ENCODE assay signal across 36 cellular contexts in genomic region chr3:8369638-8370037, GRCh38.
DNase-seq lines count a peak whose midpoint lies in the region; ATAC-seq, FAIRE-seq and TF ChIP-seq lines count a peak whose summit lies in the region.
"Had no signal": no experiment of that assay in that cellular context is flagged by ENCODE, and none has a peak within 500 bp of the region (broad histone marks: within the 10 kb centered on the region; RNA-seq: fewer than 3 reads in every experiment).

No MANE protein-coding gene starts in this region.

- DNase-seq in OCI-M1 (lab: John Stamatoyannopoulos, UW) (peak; percentile 48), K562 (ENCODE audit: extremely low read depth in 1 of 4, low spot score in 3 of 4) (no peak), MCF 10A (ENCODE audit: unreplicated experiment) (no peak), tibial nerve (ENCODE audit: low spot score in 2 of 2) (no peak), AG08396 (ENCODE audit: low spot score) (no peak)
- DNase-seq in central memory CD8-positive, alpha-beta T cell (ENCODE audit: low spot score in 2 of 2): no peak
- no peak for DNase-seq in effector memory CD8-positive, alpha-beta T cell
- DNase-seq: 8988T; ACHN; AML-193; BE2C; C1 segment of cervical spinal cord; Caco-2; Calu3; CD4-positive, alpha-beta memory T cell; CD4-positive, alpha-beta T cell; CD4-positive, CD25-positive, alpha-beta regulatory T cell; CD8-positive, alpha-beta memory T cell; CD8-positive, alpha-beta T cell; COR-L47; DMS 273 treated with DMSO at 0.1 percent for 48 hours; DMS153; DMS53; DMS79; DMS79 treated with DMSO at 0.1 percent for 48 hours; DND-41; EL had no signal

- FAIRE-seq in K562 (lab: Jason Lieb, UNC): no peak
- FAIRE-seq: A204.1, A549, D721Med had no signal

- H4K20me1 ChIP-seq in BLaER1 (no peaks in the 10 kb centered on the region), K562 (replicated peaks; ENCODE audit: control insufficient read depth, insufficient read depth, low read length) (no peaks in the 10 kb centered on the region)
- H4K20me1 ChIP-seq: BLaER1 treated with 17β-estradiol and CSF1 and Interleukin-3, amounts not matched to agents 10 nM and 100 nM had no signal

- BruUV-seq in K562 (replicated peaks; lab: Mats Ljungman, UMichigan) (no TSS peak), MCF 10A (replicated peaks; lab: Mats Ljungman, UMichigan) (no TSS peak)

- CTCF ChIA-PET in K562 (lab: Yijun Ruan, JAX; ENCODE audit: low intra/inter-chr PET ratio) (no interaction called here), MCF 10A (lab: Yijun Ruan, JAX) (no interaction called here)

- TF ChIP-seq EP300 in K562 (IDR thresholded peaks at IDR 0.05; ENCODE audit: low read length) (no peak), tibial nerve (IDR thresholded peaks at IDR 0.05) (no peak)

- POLR2A ChIA-PET in K562 (lab: Yijun Ruan, JAX) (no interaction called here), MCF 10A (lab: Yijun Ruan, JAX) (no interaction called here)

- H3K27ac ChIP-seq in BLaER1 (peak overlapping the region; percentile 99), K562 (ENCODE audit: extremely low read depth, low read depth, low read length) (no peak overlapping the region), tibial nerve (no peak overlapping the region)
- H3K27ac ChIP-seq: 22Rv1, A549, C4-2B had no signal

- no peak for ATAC-seq in K562
- no peak for ATAC-seq in central memory CD8-positive, alpha-beta T cell (replicated peaks; ENCODE audit: extremely low read depth, poor library complexity, severe bottlenecking)
- no peak for ATAC-seq in effector memory CD8-positive, alpha-beta T cell (replicated peaks)
- ATAC-seq: A549; CD8-positive, alpha-beta T cell had no signal

- H2AFZ ChIP-seq in K562 (ENCODE audit: low read depth, low read length): no peak overlapping the region

- no peaks in the 10 kb centered on the region for H3K36me3 Mint-ChIP-seq in central memory CD8-positive, alpha-beta T cell (ENCODE audit: insufficient read depth)
- no peaks in the 10 kb centered on the region for H3K36me3 Mint-ChIP-seq in MCF 10A (ENCODE audit: insufficient read depth, unreplicated experiment)
- H3K36me3 Mint-ChIP-seq in effector memory CD8-positive, alpha-beta T cell (ENCODE audit: insufficient read depth): no peaks in the 10 kb centered on the region
- H3K36me3 Mint-ChIP-seq: CD14-positive monocyte; CD8-positive, alpha-beta T cell had no signal

- intact Hi-C loops in K562 (cut with micrococcal nuclease): no loop called here
- intact Hi-C loops in MCF 10A (cut with micrococcal nuclease): no loop called here

- H3K9me3 Mint-ChIP-seq in central memory CD8-positive, alpha-beta T cell: no peaks in the 10 kb centered on the region
- H3K9me3 Mint-ChIP-seq in MCF 10A (ENCODE audit: unreplicated experiment): no peaks in the 10 kb centered on the region
- no peaks in the 10 kb centered on the region for H3K9me3 Mint-ChIP-seq in effector memory CD8-positive, alpha-beta T cell

- H3K27ac Mint-ChIP-seq in central memory CD8-positive, alpha-beta T cell (ENCODE audit: low read depth): peak overlapping the region; percentile 29
- H3K27ac Mint-ChIP-seq in MCF 10A (ENCODE audit: low read depth, unreplicated experiment): no peak overlapping the region
- H3K27ac Mint-ChIP-seq in effector memory CD8-positive, alpha-beta T cell: no peak overlapping the region
- H3K27ac Mint-ChIP-seq: B cell; CD14-positive monocyte; CD4-positive, alpha-beta memory T cell; CD4-positive, alpha-beta T cell; CD4-positive, CD25-positive, alpha-beta regulatory T cell; CD8-positive, alpha-beta memory T cell; CD8-positive, alpha-beta T cell had no signal

- no peaks in the 10 kb centered on the region for H3K9me1 ChIP-seq in K562 (ENCODE audit: control insufficient read depth, insufficient read depth, low read length)

- H3K27me3 ChIP-seq in BLaER1: no peaks in the 10 kb centered on the region
- H3K27me3 ChIP-seq in K562 (ENCODE audit: control insufficient read depth in 2 of 2, insufficient read depth in 2 of 2, low read length in 2 of 2): no peaks in the 10 kb centered on the region
- H3K27me3 ChIP-seq in tibial nerve: no peaks in the 10 kb centered on the region
- H3K27me3 ChIP-seq: BE2C; BLaER1 treated with 17β-estradiol and CSF1 and Interleukin-3, amounts not matched to agents 10 nM and 100 nM had no signal

- H3K36me3 ChIP-seq in BLaER1 (peaks cover 45% of the 10 kb centered on the region), K562 (ENCODE audit: control insufficient read depth, insufficient read depth, low read length) (no peaks in the 10 kb centered on the region), tibial nerve (no peaks in the 10 kb centered on the region)
- H3K36me3 ChIP-seq: BE2C had no signal

- no peak overlapping the region for H3K4me3 Mint-ChIP-seq in central memory CD8-positive, alpha-beta T cell
- H3K4me3 Mint-ChIP-seq in MCF 10A (ENCODE audit: unreplicated experiment): no peak overlapping the region
- no peak overlapping the region for H3K4me3 Mint-ChIP-seq in effector memory CD8-positive, alpha-beta T cell
- H3K4me3 Mint-ChIP-seq: B cell; CD14-positive monocyte; CD4-positive, alpha-beta memory T cell; CD4-positive, alpha-beta T cell; CD4-positive, CD25-positive, alpha-beta regulatory T cell; CD8-positive, alpha-beta memory T cell; CD8-positive, alpha-beta T cell had no signal

- TF ChIP-seq POLR2A in K562 (conservative IDR thresholded peaks at IDR 0.05) (no peak), tibial nerve (IDR thresholded peaks at IDR 0.05) (no peak)

- H3K9ac ChIP-seq in BLaER1: no peak overlapping the region
- no peak overlapping the region for H3K9ac ChIP-seq in K562 (ENCODE audit: insufficient read depth in 1 of 2, low read depth in 2 of 2, low read length in 2 of 2)
- H3K9ac ChIP-seq: BLaER1 treated with 17β-estradiol and CSF1 and Interleukin-3, amounts not matched to agents 10 nM and 100 nM had no signal

- no peak for TF ChIP-seq RAD21 in K562 (CRISPR knock-in tag; conservative IDR thresholded peaks at IDR 0.05 in 1 of 2, IDR thresholded peaks at IDR 0.05 in 1 of 2)

- peak overlapping the region; percentile 4; the same call in 1 of the 2 replicates for H3K4me3 ChIP-seq in BLaER1
- no peak overlapping the region for H3K4me3 ChIP-seq in K562
- H3K4me3 ChIP-seq in tibial nerve: no peak overlapping the region
- H3K4me3 ChIP-seq: A549 had no signal

- in situ Hi-C loops in K562 (cut with MboI): no loop called here

- H3K9me3 ChIP-seq in BLaER1: peaks cover 62% of the 10 kb centered on the region
- no peaks in the 10 kb centered on the region for H3K9me3 ChIP-seq in K562 (replicated peaks; ENCODE audit: control insufficient read depth, insufficient read depth, low read depth, low read length)
- no peaks in the 10 kb centered on the region for H3K9me3 ChIP-seq in tibial nerve
- H3K9me3 ChIP-seq: A549, BE2C, Caco-2 had no signal

- H3K79me2 ChIP-seq in K562 (ENCODE audit: control insufficient read depth, insufficient read depth, low read length): no peaks in the 10 kb centered on the region

- H3K4me1 Mint-ChIP-seq in central memory CD8-positive, alpha-beta T cell: no peaks in the 10 kb centered on the region
- H3K4me1 Mint-ChIP-seq in MCF 10A (ENCODE audit: insufficient read depth, unreplicated experiment): peaks cover 8% of the 10 kb centered on the region
- peaks cover 0 to 3% of the 10 kb centered on the region in 2 donors for H3K4me1 Mint-ChIP-seq in effector memory CD8-positive, alpha-beta T cell (ENCODE audit: low read depth in 2 of 2)
- H3K4me1 Mint-ChIP-seq: B cell, CD14-positive monocyte had no signal

- H3K4me2 ChIP-seq in BLaER1 (peak overlapping the region; percentile 15; the same call in 1 of the 2 replicates), K562 (ENCODE audit: insufficient read depth, low read length) (no peak overlapping the region)
- H3K4me2 ChIP-seq: A549 had no signal

- 0% methylated on average over 1 of the region's 1 CpG for WGBS in K562 (ENCODE audit: insufficient coverage, low coverage, missing lambda C conversion rate)
- 62% methylated on average over 1 of the region's 1 CpG for WGBS in tibial nerve, 2 donors

- H3K4me1 ChIP-seq in BLaER1 (peaks cover 69% of the 10 kb centered on the region), K562 (replicated peaks in 1 of 2; ENCODE audit: control insufficient read depth in 2 of 2, insufficient read depth in 2 of 2, low read length in 2 of 2) (no peaks in the 10 kb centered on the region), tibial nerve (peaks cover 0 to 34% (median 7%) of the 10 kb centered on the region in 4 donors)
- H3K4me1 ChIP-seq: BE2C, Caco-2 had no signal

- TF ChIP-seq CTCF in K562 (IDR thresholded peaks at IDR 0.05 in 2 of 3, conservative IDR thresholded peaks at IDR 0.05 in 1 of 3; ENCODE audit: insufficient read depth in 2 of 3, low read depth in 1 of 3, low read length in 3 of 3): no peak
- TF ChIP-seq CTCF in MCF 10A (IDR thresholded peaks at IDR 0.05; ENCODE audit: unreplicated experiment): no peak
- no peak for TF ChIP-seq CTCF in tibial nerve (IDR thresholded peaks at IDR 0.05)

- peaks cover 32% of the 10 kb centered on the region for H3K27me3 Mint-ChIP-seq in central memory CD8-positive, alpha-beta T cell
- peaks cover 35% of the 10 kb centered on the region for H3K27me3 Mint-ChIP-seq in MCF 10A (ENCODE audit: insufficient read depth, unreplicated experiment)
- H3K27me3 Mint-ChIP-seq in effector memory CD8-positive, alpha-beta T cell: peaks cover 16 to 19% of the 10 kb centered on the region in 2 donors
- H3K27me3 Mint-ChIP-seq: CD4-positive, alpha-beta T cell had no signal

TF ChIP-seq in K562, 482 proteins besides CTCF, POLR2A, EP300 and RAD21 (continues in another document):
- TF ChIP-seq ZNF655 (CRISPR knock-in tag; IDR thresholded peaks at IDR 0.05) (no peak), ZEB2 (IDR thresholded peaks at IDR 0.05) (no peak), DMBX1 (CRISPR knock-in tag; IDR thresholded peaks at IDR 0.05; ENCODE audit: borderline replicate concordance) (peak; percentile 86; the same call in 1 of the 2 replicates), ETS2 (tag; IDR thresholded peaks at IDR 0.05; ENCODE audit: borderline replicate concordance, poor library complexity, severe bottlenecking) (no peak), ZNF583 (CRISPR knock-in tag; IDR thresholded peaks at IDR 0.05) (no peak), CBX8 (IDR thresholded peaks at IDR 0.05; ENCODE audit: borderline replicate concordance, extremely low read depth, low read depth, low read length, poor library complexity, severe bottlenecking) (no peak), PCBP2 (IDR thresholded peaks at IDR 0.05; ENCODE audit: low read depth, low read length, poor library complexity, severe bottlenecking) (no peak), BHLHE40 (IDR thresholded peaks at IDR 0.05; ENCODE audit: low read length) (no peak)
